In the genomic region with DNA sequence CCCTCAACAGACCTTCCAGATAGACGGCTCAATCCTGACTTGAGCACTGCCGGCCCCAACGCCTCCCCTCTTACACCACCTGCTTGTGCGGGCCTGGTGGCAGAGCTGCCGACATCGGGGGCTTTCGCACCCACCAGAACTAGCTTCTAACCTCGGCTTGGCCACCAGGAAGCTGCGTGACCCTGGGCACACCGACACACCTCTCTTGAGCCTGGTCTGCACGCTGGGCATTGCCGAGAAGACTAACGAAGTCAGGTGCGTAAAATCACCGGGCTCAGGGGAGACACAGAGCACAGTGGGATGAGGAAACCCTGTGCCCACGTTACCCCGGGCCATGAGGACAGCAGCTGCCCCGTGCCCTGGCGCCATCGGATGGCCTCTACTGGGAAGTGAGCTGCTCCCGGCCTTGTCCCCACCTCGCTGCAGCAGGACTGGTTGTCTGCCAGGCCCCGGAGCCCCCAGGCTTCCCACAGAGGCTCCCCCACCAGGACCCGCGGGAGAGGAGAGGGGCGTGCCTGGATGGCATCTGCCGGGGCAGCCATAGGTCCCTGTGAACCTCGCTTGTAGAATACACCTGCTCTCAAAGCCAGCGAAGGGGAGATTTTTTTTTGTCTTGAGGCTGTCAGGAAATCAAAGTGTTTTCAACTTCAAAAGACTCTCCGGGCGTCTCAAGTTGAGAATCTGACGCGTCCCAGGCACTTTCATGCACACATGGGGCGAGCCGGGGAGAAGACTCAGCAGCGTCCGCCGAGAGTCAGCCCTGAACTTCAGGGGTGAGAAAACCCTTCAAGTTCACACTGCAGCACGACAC, we compare ENCODE assay signal across 8 cellular contexts.
DNase-seq lines count a peak whose midpoint lies in the region; ATAC-seq and TF ChIP-seq lines count a peak whose summit lies in the region.
"Not testable (repeated sequence)": the region's sequence is repeated elsewhere in the genome, so short reads cannot be mapped to it uniquely, and the experiment has no call there.

No MANE protein-coding gene starts in this region.

- H3K27me3 ChIP-seq in CD4-positive, alpha-beta memory T cell (ENCODE audit: insufficient read depth, low read length); thymus (ENCODE audit: control insufficient read depth, insufficient read depth): not testable (repeated sequence)

- CTCF ChIA-PET in CD4-positive, alpha-beta memory T cell (lab: Charles Lee; ENCODE audit: partially characterized antibody): not testable (repeated sequence)

- peak overlapping the region in 5 of 8 donors; percentile 33 to 77 (median 40) for H3K4me3 Mint-ChIP-seq in CD4-positive, alpha-beta memory T cell
- H3K4me3 Mint-ChIP-seq in activated naive CD4-positive, alpha-beta T cell treated with anti-CD3 and anti-CD28 coated beads, Interleukin-2, amount 50 U/mL, for 24 hours: peak overlapping the region; percentile 23
- peak overlapping the region in 1 of 2 donors; percentile 38 for H3K4me3 Mint-ChIP-seq in effector memory CD8-positive, alpha-beta T cell
- not testable (repeated sequence) for H3K4me3 Mint-ChIP-seq in progenitor cell of endocrine pancreas (ENCODE audit: low read depth)

- peak; percentile 30 to 55 (median 50) for DNase-seq in CD4-positive, alpha-beta memory T cell
- DNase-seq in activated CD4-positive, alpha-beta T cell treated with anti-CD3 and anti-CD28 coated beads for 48 hours: peak; percentile 69
- peak; percentile 25 for DNase-seq in activated T-cell treated with anti-CD3 and anti-CD28 coated beads for 48 hours (ENCODE audit: low read depth)
- not testable (repeated sequence) for DNase-seq in effector memory CD8-positive, alpha-beta T cell; progenitor cell of endocrine pancreas (ENCODE audit: low spot score, unreplicated experiment)
- DNase-seq in stimulated activated CD4-positive, alpha-beta T cell treated with anti-CD3 and anti-CD28 coated beads, Interleukin-4, amount 100 ng/mL, for 1 hour: peak; percentile 54

- peaks cover 20% of the 10 kb centered on the region for H3K4me1 ChIP-seq in CD4-positive, alpha-beta memory T cell (ENCODE audit: insufficient read depth, low read length)
- H3K4me1 ChIP-seq in thymus (ENCODE audit: control insufficient read depth, insufficient read depth, low read length): peaks cover 18% of the 10 kb centered on the region

- intact Hi-C loops in CD4-positive, alpha-beta memory T cell (cut with micrococcal nuclease): not testable (repeated sequence)

- 47% methylated on average over 38 of the region's 39 CpGs for WGBS in thymus

- POLR2A ChIA-PET in CD4-positive, alpha-beta memory T cell (lab: Charles Lee; ENCODE audit: partially characterized antibody): not testable (repeated sequence)

- not testable (repeated sequence) for H3K4me3 ChIP-seq in CD4-positive, alpha-beta memory T cell (ENCODE audit: low read length in 2 of 2); thymus (ENCODE audit: low read length)

- peaks cover 24 to 62% (median 35%) of the 10 kb centered on the region in 4 donors for H3K4me1 Mint-ChIP-seq in CD4-positive, alpha-beta memory T cell
- H3K4me1 Mint-ChIP-seq in activated naive CD4-positive, alpha-beta T cell treated with anti-CD3 and anti-CD28 coated beads, Interleukin-2, amount 50 U/mL, for 24 hours: peaks cover 55% of the 10 kb centered on the region
- peaks cover 19 to 45% of the 10 kb centered on the region in 2 donors for H3K4me1 Mint-ChIP-seq in effector memory CD8-positive, alpha-beta T cell (ENCODE audit: low read depth in 2 of 2)
- peaks cover 28% of the 10 kb centered on the region for H3K4me1 Mint-ChIP-seq in progenitor cell of endocrine pancreas (ENCODE audit: low read depth)

- H3K9me3 ChIP-seq in CD4-positive, alpha-beta memory T cell (ENCODE audit: control insufficient read depth in 1 of 2, low read length in 2 of 2); thymus (ENCODE audit: control insufficient read depth): not testable (repeated sequence)

- not testable (repeated sequence) for H3K27ac ChIP-seq in CD4-positive, alpha-beta memory T cell (ENCODE audit: low read depth, low read length)
- H3K27ac ChIP-seq in thymus (ENCODE audit: low read depth): peak overlapping the region; percentile 31

- not testable (repeated sequence) for TF ChIP-seq CTCF in progenitor cell of endocrine pancreas (IDR thresholded peaks at IDR 0.05; ENCODE audit: unreplicated experiment)

- H3K9me3 Mint-ChIP-seq in CD4-positive, alpha-beta memory T cell; activated naive CD4-positive, alpha-beta T cell treated with anti-CD3 and anti-CD28 coated beads, Interleukin-2, amount 50 U/mL, for 24 hours; effector memory CD8-positive, alpha-beta T cell: not testable (repeated sequence)
- H3K9me3 Mint-ChIP-seq in progenitor cell of endocrine pancreas (ENCODE audit: low read depth): peaks cover 11% of the 10 kb centered on the region

- H3K27ac Mint-ChIP-seq in CD4-positive, alpha-beta memory T cell: peak overlapping the region in 5 of 7 donors; percentile 10 to 54 (median 30)
- H3K27ac Mint-ChIP-seq in activated naive CD4-positive, alpha-beta T cell treated with anti-CD3 and anti-CD28 coated beads, Interleukin-2, amount 50 U/mL, for 24 hours: peak overlapping the region; percentile 55
- peak overlapping the region in 1 of 2 donors; percentile 28 for H3K27ac Mint-ChIP-seq in effector memory CD8-positive, alpha-beta T cell
- H3K27ac Mint-ChIP-seq in progenitor cell of endocrine pancreas: peak overlapping the region; percentile 92

- not testable (repeated sequence) for H3K36me3 Mint-ChIP-seq in CD4-positive, alpha-beta memory T cell; activated naive CD4-positive, alpha-beta T cell treated with anti-CD3 and anti-CD28 coated beads, Interleukin-2, amount 50 U/mL, for 24 hours; effector memory CD8-positive, alpha-beta T cell (ENCODE audit: insufficient read depth)
- peaks cover 11% of the 10 kb centered on the region for H3K36me3 Mint-ChIP-seq in progenitor cell of endocrine pancreas (ENCODE audit: insufficient read depth)

- ATAC-seq in effector memory CD8-positive, alpha-beta T cell (replicated peaks): peak; percentile 54

- H3K36me3 ChIP-seq in CD4-positive, alpha-beta memory T cell (ENCODE audit: insufficient read depth, low read length); thymus (ENCODE audit: control insufficient read depth, insufficient read depth): not testable (repeated sequence)

- not testable (repeated sequence) for H3K27me3 Mint-ChIP-seq in CD4-positive, alpha-beta memory T cell; activated naive CD4-positive, alpha-beta T cell treated with anti-CD3 and anti-CD28 coated beads, Interleukin-2, amount 50 U/mL, for 24 hours; effector memory CD8-positive, alpha-beta T cell; progenitor cell of endocrine pancreas
